16 cellular contexts compared by ENCODE assay signal in the genomic region with DNA sequence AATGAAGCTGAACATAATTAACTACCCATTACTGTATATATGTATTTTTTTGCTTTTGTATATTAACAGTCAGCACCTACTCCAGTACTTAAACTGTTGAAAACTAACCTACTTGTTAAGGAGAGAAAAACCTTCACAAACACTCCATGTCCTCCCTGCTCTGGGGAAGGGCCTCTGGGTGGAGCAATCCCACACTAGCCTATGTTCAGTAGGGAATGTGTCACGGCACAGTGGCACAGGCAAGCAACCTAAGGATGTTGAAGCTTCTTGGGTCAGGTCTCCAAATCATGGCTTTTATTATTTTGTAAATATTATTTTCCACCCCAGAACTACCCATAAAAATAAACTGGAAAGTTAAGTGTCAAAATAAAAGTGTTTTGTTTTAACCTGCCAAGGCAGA. TPM values are rescaled to one million over a fixed set of nuclear protein-coding genes. Genes with fewer than 3 reads are reported as not detected.
DNase-seq lines count a peak whose midpoint lies in the region; ATAC-seq and TF ChIP-seq lines count a peak whose summit lies in the region.
"Had no signal": no experiment of that assay in that cellular context is flagged by ENCODE, and none has a peak within 500 bp of the region (broad histone marks: within the 10 kb centered on the region; RNA-seq: fewer than 3 reads in every experiment).

No MANE protein-coding gene starts in this region.

- no peak overlapping the region for H3K27ac ChIP-seq in OCI-LY7 (ENCODE audit: low read depth, low read length, poor library complexity, severe bottlenecking)
- peak overlapping the region in 1 of 4 donors; percentile 3 for H3K27ac ChIP-seq in transverse colon
- H3K27ac ChIP-seq: RWPE1, upper lobe of left lung had no signal

- no peak for TF ChIP-seq EP300 in transverse colon (IDR thresholded peaks at IDR 0.05; ENCODE audit: low read depth)

- peaks cover 68% of the 10 kb centered on the region for H3K4me1 Mint-ChIP-seq in activated T-cell treated with anti-CD3 and anti-CD28 coated beads, Interleukin-2, amount 50 U/mL, for 72 hours (ENCODE audit: low read depth)
- H3K4me1 Mint-ChIP-seq in Caco-2 (ENCODE audit: low read depth, unreplicated experiment) = peaks cover 6% of the 10 kb centered on the region

- H3K36me3 ChIP-seq in OCI-LY7 (ENCODE audit: insufficient read depth, low read length) (peaks cover 100% of the 10 kb centered on the region), transverse colon (no peaks in the 10 kb centered on the region), Caco-2 (ENCODE audit: control insufficient read depth, insufficient read depth, low read length) (peaks cover 1% of the 10 kb centered on the region; the same call in 1 of the 2 replicates)
- H3K36me3 ChIP-seq: gastroesophageal sphincter, upper lobe of left lung had no signal

- peaks cover 88% of the 10 kb centered on the region for H4K20me1 ChIP-seq in OCI-LY7 (ENCODE audit: insufficient read depth, low read length)

- no peaks in the 10 kb centered on the region for H3K27me3 Mint-ChIP-seq in activated T-cell treated with anti-CD3 and anti-CD28 coated beads, Interleukin-2, amount 50 U/mL, for 72 hours (ENCODE audit: low read depth)
- no peaks in the 10 kb centered on the region for H3K27me3 Mint-ChIP-seq in Caco-2 (ENCODE audit: insufficient read depth, unreplicated experiment)
- H3K27me3 Mint-ChIP-seq: activated B cell treated with CpG ODN at 0.5 μM for 24 hours; activated naive CD4-positive, alpha-beta T cell treated with anti-CD3 and anti-CD28 coated beads, Interleukin-2, amount 10 ng/mL, durations not matched to agents 7 days and 5 days had no signal

- WGBS in transverse colon (ENCODE audit: low coverage in 1 of 2), 2 donors = 27 to 50% methylated on average over 1 of the region's 1 CpG

- no peak for ATAC-seq in activated T-cell treated with anti-CD3 and anti-CD28 coated beads, Interleukin-2, amount 50 U/mL, for 72 hours (replicated peaks in 1 of 2)
- ATAC-seq in HG03442 (IDR thresholded peaks at IDR 0.05; ENCODE audit: unreplicated experiment) = no peak
- ATAC-seq: gastroesophageal sphincter had no signal

- TF ChIP-seq CTCF in OCI-LY7 (conservative IDR thresholded peaks at IDR 0.05; ENCODE audit: low read length) (peak; percentile 37; the same call in 1 of the 2 replicates), fibroblast of villous mesenchyme (IDR thresholded peaks at IDR 0.05; ENCODE audit: insufficient read depth, low read depth, low read length) (no peak), transverse colon (IDR thresholded peaks at IDR 0.05) (no peak), Caco-2 (IDR thresholded peaks at IDR 0.05; ENCODE audit: insufficient read depth in 1 of 2, low read depth in 1 of 2, low read length in 1 of 2, severe bottlenecking in 1 of 2, unreplicated experiment in 1 of 2) (no peak)

- peaks cover 3 to 7% of the 10 kb centered on the region in 2 donors for H3K36me3 Mint-ChIP-seq in activated T-cell treated with anti-CD3 and anti-CD28 coated beads, Interleukin-2, amount 50 U/mL, for 72 hours (ENCODE audit: insufficient read depth in 2 of 2)
- H3K36me3 Mint-ChIP-seq in Caco-2 (ENCODE audit: insufficient read depth, unreplicated experiment) = peaks cover 5% of the 10 kb centered on the region
- H3K36me3 Mint-ChIP-seq: activated naive CD4-positive, alpha-beta T cell treated with anti-CD3 and anti-CD28 coated beads, Interleukin-2, amount 10 ng/mL, durations not matched to agents 7 days and 5 days had no signal

- no peaks in the 10 kb centered on the region for H3K27me3 ChIP-seq in transverse colon
- H3K27me3 ChIP-seq in Caco-2 (replicated peaks; ENCODE audit: control insufficient read depth, insufficient read depth, low read length) = no peaks in the 10 kb centered on the region
- H3K27me3 ChIP-seq: gastroesophageal sphincter, upper lobe of left lung had no signal

- no peaks in the 10 kb centered on the region for H3K9me2 ChIP-seq in OCI-LY7 (ENCODE audit: insufficient read depth, low read length)

- H3K4me1 ChIP-seq in OCI-LY7 (ENCODE audit: insufficient read depth, low read length, poor library complexity, severe bottlenecking) (peaks cover 62% of the 10 kb centered on the region), transverse colon (peaks cover 5 to 56% (median 42%) of the 10 kb centered on the region in 4 donors), Caco-2 (peaks cover 23% of the 10 kb centered on the region)

- no peak overlapping the region for H2AFZ ChIP-seq in OCI-LY7 (ENCODE audit: low read length)

- no peaks in the 10 kb centered on the region for H3K9me3 Mint-ChIP-seq in activated T-cell treated with anti-CD3 and anti-CD28 coated beads, Interleukin-2, amount 50 U/mL, for 72 hours
- H3K9me3 Mint-ChIP-seq in Caco-2 (ENCODE audit: unreplicated experiment) = no peaks in the 10 kb centered on the region
- H3K9me3 Mint-ChIP-seq: activated B cell treated with CpG ODN at 0.5 μM for 24 hours; activated naive CD4-positive, alpha-beta T cell treated with anti-CD3 and anti-CD28 coated beads, Interleukin-2, amount 10 ng/mL, durations not matched to agents 7 days and 5 days had no signal

- H3K4me3 ChIP-seq in OCI-LY7 (ENCODE audit: low read depth, low read length, poor library complexity, severe bottlenecking) (peak overlapping the region; percentile 96), fibroblast of villous mesenchyme (ENCODE audit: low read depth, low read length) (peak overlapping the region; percentile 97), transverse colon (peak overlapping the region in 1 of 4 donors; percentile 72), Caco-2 (ENCODE audit: low read depth, low read length) (no peak overlapping the region)

- in situ Hi-C loops in transverse colon (cut with MboI; ENCODE audit: low pct_ligation_motif_present in 1 of 4, low pct_unique_long_range_greater_than_20kb in 1 of 4, low sequenced_read_pairs in 3 of 4) = loop anchor here in 1 of 4 donors (25.0 kb wide), 1 partner anchor 207 kb away; no protein-coding TSS in a partner anchor

- intact Hi-C loops in OCI-LY7 (cut with micrococcal nuclease; ENCODE audit: unreplicated experiment) (no loop called here), transverse colon (cut with DNase I; ENCODE audit: low total_unique reads) (loop anchor here (10.0 kb wide), 1 partner anchor 200 kb away; no protein-coding TSS in a partner anchor), Caco-2 (cut with micrococcal nuclease; ENCODE audit: unreplicated experiment) (loop anchor here (10.0 kb wide), 1 partner anchor 380 kb away; no protein-coding TSS in a partner anchor)

- BruUV-seq in OCI-LY7 (replicated peaks; lab: Mats Ljungman, UMichigan) (no TSS peak), Caco-2 (replicated peaks; lab: Mats Ljungman, UMichigan) (no TSS peak)

- H3K4me2 ChIP-seq in OCI-LY7 (ENCODE audit: low read length) = peak overlapping the region; percentile 85

- CTCF ChIA-PET in OCI-LY7 (lab: Charles Lee; ENCODE audit: unreplicated experiment) (no interaction called here), Caco-2 (lab: Charles Lee) (no interaction called here)

- POLR2A ChIA-PET in OCI-LY7 (lab: Charles Lee) (interaction anchor here (0.7 to 6.4 kb wide), 5 partner anchors 8 to 282 kb away, joined by 3 to 55 read pairs (median 3); no protein-coding TSS in a partner anchor), Caco-2 (lab: Charles Lee) (no interaction called here)

- H3K9me3 ChIP-seq in OCI-LY7 (ENCODE audit: low read length) (no peaks in the 10 kb centered on the region), transverse colon (no peaks in the 10 kb centered on the region), Caco-2 (no peaks in the 10 kb centered on the region)
- H3K9me3 ChIP-seq: gastroesophageal sphincter, upper lobe of left lung had no signal

- no peak for DNase-seq in activated T-cell treated with anti-CD3 and anti-CD28 coated beads, Interleukin-2, amount 50 U/mL, for 72 hours
- no peak for DNase-seq in activated T-cell treated with anti-CD3 and anti-CD28 coated beads, Interleukin-2, amount 50 U/mL, for 1 hour
- DNase-seq in OCI-LY7 (ENCODE audit: low spot score) (no peak), fibroblast of villous mesenchyme (ENCODE audit: low read depth) (peak; percentile 29), transverse colon (peak; percentile 25), Caco-2 (no peak), amygdala (lab: John Stamatoyannopoulos, UW) (no peak)
- DNase-seq: activated B cell treated with CpG ODN at 0.5 μM for 24 hours; activated naive CD4-positive, alpha-beta T cell treated with anti-CD3 and anti-CD28 coated beads, Interleukin-2, amount 10 ng/mL, durations not matched to agents 7 days and 5 days; IMR-90; NCI-H774; nucleus accumbens had no signal

- peak overlapping the region; percentile 24 to 69 for H3K4me3 Mint-ChIP-seq in activated T-cell treated with anti-CD3 and anti-CD28 coated beads, Interleukin-2, amount 50 U/mL, for 72 hours
- no peak overlapping the region for H3K4me3 Mint-ChIP-seq in Caco-2 (ENCODE audit: unreplicated experiment)
- H3K4me3 Mint-ChIP-seq: activated B cell treated with CpG ODN at 0.5 μM for 24 hours; activated naive CD4-positive, alpha-beta T cell treated with anti-CD3 and anti-CD28 coated beads, Interleukin-2, amount 10 ng/mL, durations not matched to agents 7 days and 5 days had no signal

- TF ChIP-seq POLR2A in transverse colon (IDR thresholded peaks at IDR 0.05) = no peak

- no peak overlapping the region for H3K27ac Mint-ChIP-seq in activated T-cell treated with anti-CD3 and anti-CD28 coated beads, Interleukin-2, amount 50 U/mL, for 72 hours
- no peak overlapping the region for H3K27ac Mint-ChIP-seq in Caco-2 (ENCODE audit: unreplicated experiment)
- H3K27ac Mint-ChIP-seq: activated B cell treated with CpG ODN at 0.5 μM for 24 hours; activated naive CD4-positive, alpha-beta T cell treated with anti-CD3 and anti-CD28 coated beads, Interleukin-2, amount 10 ng/mL, durations not matched to agents 7 days and 5 days had no signal

- H3K79me2 ChIP-seq in OCI-LY7 (ENCODE audit: insufficient read depth, low read depth, low read length) = peaks cover 100% of the 10 kb centered on the region

RNA-seq across cellular contexts. Expression of gene MAN1A1, which starts 5.3 kb away (rescaled TPM):
- 10 to 100 TPM; 25.2 to 26.6 TPM for total RNA-seq in activated T-cell treated with anti-CD3 and anti-CD28 coated beads, Interleukin-2, amount 50 U/mL, for 72 hours
- 72.4 and 74.2 TPM in 2 replicates for total RNA-seq in OCI-LY7 (2014; rRNA removed; shearing (Covaris generic))
- total RNA-seq in OCI-LY7 (2022) = 74.3 and 78.9 TPM in 2 replicates
- total RNA-seq in fibroblast of villous mesenchyme = 76.3 and 104 TPM in 2 replicates
- total RNA-seq in transverse colon = 100 to 1,000 TPM in 2 of 4 donors, 10 to 100 TPM in 2; 52.7 to 123 (median 97.1) TPM
- 28.7 and 28.9 TPM in 2 replicates for total RNA-seq in Caco-2 (2022)

Comparison
In these comparisons a context has a peak if more than half of its experiments do, and no peak if none do; other contexts are left out.
1. DNase-seq: peak in fibroblast of villous mesenchyme (single experiment) and transverse colon (single experiment); none in activated T-cell treated with anti-CD3 and anti-CD28 coated beads, Interleukin-2, amount 50 U/mL, for 72 hours (0 of 2), activated T-cell treated with anti-CD3 and anti-CD28 coated beads, Interleukin-2, amount 50 U/mL, for 1 hour (single experiment), OCI-LY7 (single experiment), Caco-2 (0 of 2) and amygdala (0 of 56).